In genomic region chrX:9604111-9604907, GRCh38 we compare ENCODE assay signal across 17 cellular contexts.
DNase-seq lines count a peak whose midpoint lies in the region; ATAC-seq and TF ChIP-seq lines count a peak whose summit lies in the region.
"Had no signal": no experiment of that assay in that cellular context is flagged by ENCODE, and none has a peak within 500 bp of the region (broad histone marks: within the 10 kb centered on the region; RNA-seq: fewer than 3 reads in every experiment).

No MANE protein-coding gene starts in this region.

- H3K27ac Mint-ChIP-seq in stimulated activated memory B cell treated with anti-CD40 and anti-IgM and Interleukin-4, amounts not matched to agents 10 μg/mL and 1 μg/mL and 100 μg/mL, for 72 hours = no peak overlapping the region
- no peak overlapping the region for H3K27ac Mint-ChIP-seq in CD4-positive, alpha-beta T cell
- H3K27ac Mint-ChIP-seq: activated CD4-positive, alpha-beta T cell treated with anti-CD3 and anti-CD28 coated beads, Interleukin-2, amount 10 ng/mL, durations not matched to agents 7 days and 5 days; activated T-helper 17 cell treated with anti-CD3 and anti-CD28 coated beads, Interleukin-2, amount 50 U/mL, for 72 hours; T-helper 1 cell treated with Interleukin-12 subunit alpha and Interleukin-12 subunit beta and Interleukin-4 antibody, amounts not matched to agents 30 μg/mL and 1 μg/mL, for 36 hours had no signal

- intact Hi-C loops in CD4-positive, alpha-beta T cell (cut with DNase I, micrococcal nuclease) = no loop called here

- CTCF ChIA-PET in CD4-positive, alpha-beta T cell (lab: Charles Lee) = no interaction called here

- POLR2A ChIA-PET in CD4-positive, alpha-beta T cell (lab: Charles Lee) = no interaction called here

- H3K9me3 ChIP-seq in MG63 = no peaks in the 10 kb centered on the region
- no peaks in the 10 kb centered on the region for H3K9me3 ChIP-seq in CD4-positive, alpha-beta T cell (ENCODE audit: control insufficient read depth, low read length)

- peaks cover 19% of the 10 kb centered on the region for H3K4me1 Mint-ChIP-seq in stimulated activated memory B cell treated with anti-CD40 and anti-IgM and Interleukin-4, amounts not matched to agents 10 μg/mL and 1 μg/mL and 100 μg/mL, for 72 hours
- H3K4me1 Mint-ChIP-seq in CD4-positive, alpha-beta T cell (ENCODE audit: low read depth) = peaks cover 4% of the 10 kb centered on the region
- H3K4me1 Mint-ChIP-seq: activated CD4-positive, alpha-beta T cell treated with anti-CD3 and anti-CD28 coated beads, Interleukin-2, amount 10 ng/mL, durations not matched to agents 7 days and 5 days; activated T-helper 17 cell treated with anti-CD3 and anti-CD28 coated beads, Interleukin-2, amount 50 U/mL, for 72 hours had no signal

- H3K36me3 Mint-ChIP-seq in stimulated activated memory B cell treated with anti-CD40 and anti-IgM and Interleukin-4, amounts not matched to agents 10 μg/mL and 1 μg/mL and 100 μg/mL, for 72 hours = no peaks in the 10 kb centered on the region
- H3K36me3 Mint-ChIP-seq in CD4-positive, alpha-beta T cell (ENCODE audit: low read depth) = no peaks in the 10 kb centered on the region
- H3K36me3 Mint-ChIP-seq: naive B cell had no signal

- no peaks in the 10 kb centered on the region for H3K27me3 ChIP-seq in MG63
- no peaks in the 10 kb centered on the region for H3K27me3 ChIP-seq in CD4-positive, alpha-beta T cell (ENCODE audit: control insufficient read depth, insufficient read depth, low read length)

- H3K27ac ChIP-seq in substantia nigra (ENCODE audit: low read depth, low read length, poor library complexity, severe bottlenecking) = peak overlapping the region; percentile 58
- H3K27ac ChIP-seq in CD4-positive, alpha-beta T cell (ENCODE audit: low read depth, low read length) = no peak overlapping the region

- ATAC-seq in HG03378 (IDR thresholded peaks at IDR 0.05; ENCODE audit: unreplicated experiment) = no peak
- ATAC-seq in stimulated activated memory B cell treated with anti-CD40 and anti-IgM and Interleukin-4, amounts not matched to agents 10 μg/mL and 1 μg/mL and 100 μg/mL, for 72 hours = no peak
- ATAC-seq in CD4-positive, alpha-beta T cell (ENCODE audit: poor library complexity) = no peak
- ATAC-seq: activated T-helper 17 cell treated with anti-CD3 and anti-CD28 coated beads, Interleukin-2, amount 50 U/mL, for 72 hours; HCT116; PC-3 had no signal

- no peaks in the 10 kb centered on the region for H3K27me3 Mint-ChIP-seq in stimulated activated memory B cell treated with anti-CD40 and anti-IgM and Interleukin-4, amounts not matched to agents 10 μg/mL and 1 μg/mL and 100 μg/mL, for 72 hours
- H3K27me3 Mint-ChIP-seq in CD4-positive, alpha-beta T cell = no peaks in the 10 kb centered on the region
- H3K27me3 Mint-ChIP-seq: activated CD4-positive, alpha-beta T cell treated with anti-CD3 and anti-CD28 coated beads, Interleukin-2, amount 10 ng/mL, durations not matched to agents 7 days and 5 days; activated T-helper 17 cell treated with anti-CD3 and anti-CD28 coated beads, Interleukin-2, amount 50 U/mL, for 72 hours; naive B cell had no signal

- TF ChIP-seq CTCF in fibroblast of villous mesenchyme (IDR thresholded peaks at IDR 0.05; ENCODE audit: insufficient read depth, low read depth, low read length) = no peak
- no peak for TF ChIP-seq CTCF in CD4-positive, alpha-beta T cell (IDR thresholded peaks at IDR 0.05)

- DNase-seq in MG63 (peak; percentile 72), fibroblast of villous mesenchyme (ENCODE audit: low read depth) (peak; percentile 30), midbrain (lab: John Stamatoyannopoulos, UW) (peak; percentile 70), substantia nigra (lab: John Stamatoyannopoulos, UW) (peak; percentile 1 to 83 (median 55))
- no peak for DNase-seq in central memory CD4-positive, alpha-beta T cell
- no peak for DNase-seq in CD4-positive, alpha-beta T cell
- DNase-seq: activated CD4-positive, alpha-beta T cell treated with anti-CD3 and anti-CD28 coated beads, Interleukin-2, amount 10 ng/mL, durations not matched to agents 7 days and 5 days; IMR-90; naive B cell; NCI-H1092 treated with DMSO at 0.1 percent for 48 hours; NCI-H446 treated with DMSO at 0.1 percent for 48 hours; PC-3 had no signal

- H3K9me3 Mint-ChIP-seq in stimulated activated memory B cell treated with anti-CD40 and anti-IgM and Interleukin-4, amounts not matched to agents 10 μg/mL and 1 μg/mL and 100 μg/mL, for 72 hours = no peaks in the 10 kb centered on the region
- H3K9me3 Mint-ChIP-seq in CD4-positive, alpha-beta T cell = no peaks in the 10 kb centered on the region
- H3K9me3 Mint-ChIP-seq: activated CD4-positive, alpha-beta T cell treated with anti-CD3 and anti-CD28 coated beads, Interleukin-2, amount 10 ng/mL, durations not matched to agents 7 days and 5 days; activated T-helper 17 cell treated with anti-CD3 and anti-CD28 coated beads, Interleukin-2, amount 50 U/mL, for 72 hours; T-helper 1 cell treated with Interleukin-12 subunit alpha and Interleukin-12 subunit beta and Interleukin-4 antibody, amounts not matched to agents 30 μg/mL and 1 μg/mL, for 36 hours had no signal

- H3K4me3 ChIP-seq in MG63 (no peak overlapping the region), fibroblast of villous mesenchyme (ENCODE audit: low read depth, low read length) (no peak overlapping the region)

- no peaks in the 10 kb centered on the region for H3K36me3 ChIP-seq in MG63

- H3K4me3 Mint-ChIP-seq in stimulated activated memory B cell treated with anti-CD40 and anti-IgM and Interleukin-4, amounts not matched to agents 10 μg/mL and 1 μg/mL and 100 μg/mL, for 72 hours = no peak overlapping the region
- no peak overlapping the region for H3K4me3 Mint-ChIP-seq in CD4-positive, alpha-beta T cell
- H3K4me3 Mint-ChIP-seq: activated CD4-positive, alpha-beta T cell treated with anti-CD3 and anti-CD28 coated beads, Interleukin-2, amount 10 ng/mL, durations not matched to agents 7 days and 5 days; activated T-helper 17 cell treated with anti-CD3 and anti-CD28 coated beads, Interleukin-2, amount 50 U/mL, for 72 hours; T-helper 1 cell treated with Interleukin-12 subunit alpha and Interleukin-12 subunit beta and Interleukin-4 antibody, amounts not matched to agents 30 μg/mL and 1 μg/mL, for 36 hours had no signal

Comparison
In these comparisons a context has a peak if more than half of its experiments do, and no peak if none do; other contexts are left out.
1. DNase-seq: peak in MG63 (single experiment), fibroblast of villous mesenchyme (single experiment), midbrain (single experiment) and substantia nigra (49 of 49); none in central memory CD4-positive, alpha-beta T cell (single experiment) and CD4-positive, alpha-beta T cell (0 of 10).